1 cellular context compared by ENCODE assay signal in the genomic region with DNA sequence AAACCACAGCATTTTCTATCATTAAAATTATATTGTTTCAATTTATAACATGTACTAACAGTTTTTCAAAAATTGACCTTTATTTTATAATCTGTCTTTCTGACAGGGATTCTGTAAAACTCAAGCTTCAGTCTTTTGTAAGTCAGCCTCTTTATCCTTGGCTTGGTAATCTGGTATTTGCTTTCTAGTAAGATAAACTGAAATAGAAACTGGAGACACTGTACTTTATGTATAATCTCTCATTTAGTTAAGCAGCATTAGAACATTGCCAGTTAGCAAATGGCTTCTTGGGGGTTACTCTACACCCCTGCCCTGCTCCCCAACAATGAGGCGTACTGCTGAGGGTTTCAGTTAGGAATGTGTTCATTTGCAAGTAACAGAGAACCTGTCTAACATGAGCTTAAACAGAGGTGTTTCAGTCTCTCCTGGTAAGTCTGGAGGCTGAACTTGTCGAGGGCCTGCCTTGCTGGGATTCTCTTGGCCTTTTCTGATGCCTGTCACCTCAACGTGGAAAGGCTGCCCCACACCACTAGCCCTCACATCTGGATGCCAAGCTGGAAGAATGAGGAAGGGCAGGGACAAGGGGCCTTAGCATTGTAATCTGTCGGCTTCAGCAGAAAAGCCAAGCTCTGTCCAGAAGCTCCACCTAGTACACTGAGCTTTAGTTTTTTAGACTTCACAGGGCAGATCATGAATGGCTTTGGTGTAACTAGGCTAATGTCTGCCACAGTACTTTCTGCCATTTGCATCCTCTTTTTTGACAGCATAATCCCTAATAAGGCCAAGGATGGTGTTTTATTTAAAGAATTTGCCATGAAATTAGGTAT.
TF ChIP-seq lines count a peak whose summit lies in the region.

No MANE protein-coding gene starts in this region.

TF ChIP-seq in GM23338, 12 proteins besides CTCF, POLR2A, EP300 and RAD21 (continued from another document):
- TF ChIP-seq, protein P1, sequence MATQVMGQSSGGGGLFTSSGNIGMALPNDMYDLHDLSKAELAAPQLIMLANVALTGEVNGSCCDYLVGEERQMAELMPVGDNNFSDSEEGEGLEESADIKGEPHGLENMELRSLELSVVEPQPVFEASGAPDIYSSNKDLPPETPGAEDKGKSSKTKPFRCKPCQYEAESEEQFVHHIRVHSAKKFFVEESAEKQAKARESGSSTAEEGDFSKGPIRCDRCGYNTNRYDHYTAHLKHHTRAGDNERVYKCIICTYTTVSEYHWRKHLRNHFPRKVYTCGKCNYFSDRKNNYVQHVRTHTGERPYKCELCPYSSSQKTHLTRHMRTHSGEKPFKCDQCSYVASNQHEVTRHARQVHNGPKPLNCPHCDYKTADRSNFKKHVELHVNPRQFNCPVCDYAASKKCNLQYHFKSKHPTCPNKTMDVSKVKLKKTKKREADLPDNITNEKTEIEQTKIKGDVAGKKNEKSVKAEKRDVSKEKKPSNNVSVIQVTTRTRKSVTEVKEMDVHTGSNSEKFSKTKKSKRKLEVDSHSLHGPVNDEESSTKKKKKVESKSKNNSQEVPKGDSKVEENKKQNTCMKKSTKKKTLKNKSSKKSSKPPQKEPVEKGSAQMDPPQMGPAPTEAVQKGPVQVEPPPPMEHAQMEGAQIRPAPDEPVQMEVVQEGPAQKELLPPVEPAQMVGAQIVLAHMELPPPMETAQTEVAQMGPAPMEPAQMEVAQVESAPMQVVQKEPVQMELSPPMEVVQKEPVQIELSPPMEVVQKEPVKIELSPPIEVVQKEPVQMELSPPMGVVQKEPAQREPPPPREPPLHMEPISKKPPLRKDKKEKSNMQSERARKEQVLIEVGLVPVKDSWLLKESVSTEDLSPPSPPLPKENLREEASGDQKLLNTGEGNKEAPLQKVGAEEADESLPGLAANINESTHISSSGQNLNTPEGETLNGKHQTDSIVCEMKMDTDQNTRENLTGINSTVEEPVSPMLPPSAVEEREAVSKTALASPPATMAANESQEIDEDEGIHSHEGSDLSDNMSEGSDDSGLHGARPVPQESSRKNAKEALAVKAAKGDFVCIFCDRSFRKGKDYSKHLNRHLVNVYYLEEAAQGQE (IDR thresholded peaks at IDR 0.05; ENCODE audit: unreplicated experiment): no peak
- TF ChIP-seq, protein P2, sequence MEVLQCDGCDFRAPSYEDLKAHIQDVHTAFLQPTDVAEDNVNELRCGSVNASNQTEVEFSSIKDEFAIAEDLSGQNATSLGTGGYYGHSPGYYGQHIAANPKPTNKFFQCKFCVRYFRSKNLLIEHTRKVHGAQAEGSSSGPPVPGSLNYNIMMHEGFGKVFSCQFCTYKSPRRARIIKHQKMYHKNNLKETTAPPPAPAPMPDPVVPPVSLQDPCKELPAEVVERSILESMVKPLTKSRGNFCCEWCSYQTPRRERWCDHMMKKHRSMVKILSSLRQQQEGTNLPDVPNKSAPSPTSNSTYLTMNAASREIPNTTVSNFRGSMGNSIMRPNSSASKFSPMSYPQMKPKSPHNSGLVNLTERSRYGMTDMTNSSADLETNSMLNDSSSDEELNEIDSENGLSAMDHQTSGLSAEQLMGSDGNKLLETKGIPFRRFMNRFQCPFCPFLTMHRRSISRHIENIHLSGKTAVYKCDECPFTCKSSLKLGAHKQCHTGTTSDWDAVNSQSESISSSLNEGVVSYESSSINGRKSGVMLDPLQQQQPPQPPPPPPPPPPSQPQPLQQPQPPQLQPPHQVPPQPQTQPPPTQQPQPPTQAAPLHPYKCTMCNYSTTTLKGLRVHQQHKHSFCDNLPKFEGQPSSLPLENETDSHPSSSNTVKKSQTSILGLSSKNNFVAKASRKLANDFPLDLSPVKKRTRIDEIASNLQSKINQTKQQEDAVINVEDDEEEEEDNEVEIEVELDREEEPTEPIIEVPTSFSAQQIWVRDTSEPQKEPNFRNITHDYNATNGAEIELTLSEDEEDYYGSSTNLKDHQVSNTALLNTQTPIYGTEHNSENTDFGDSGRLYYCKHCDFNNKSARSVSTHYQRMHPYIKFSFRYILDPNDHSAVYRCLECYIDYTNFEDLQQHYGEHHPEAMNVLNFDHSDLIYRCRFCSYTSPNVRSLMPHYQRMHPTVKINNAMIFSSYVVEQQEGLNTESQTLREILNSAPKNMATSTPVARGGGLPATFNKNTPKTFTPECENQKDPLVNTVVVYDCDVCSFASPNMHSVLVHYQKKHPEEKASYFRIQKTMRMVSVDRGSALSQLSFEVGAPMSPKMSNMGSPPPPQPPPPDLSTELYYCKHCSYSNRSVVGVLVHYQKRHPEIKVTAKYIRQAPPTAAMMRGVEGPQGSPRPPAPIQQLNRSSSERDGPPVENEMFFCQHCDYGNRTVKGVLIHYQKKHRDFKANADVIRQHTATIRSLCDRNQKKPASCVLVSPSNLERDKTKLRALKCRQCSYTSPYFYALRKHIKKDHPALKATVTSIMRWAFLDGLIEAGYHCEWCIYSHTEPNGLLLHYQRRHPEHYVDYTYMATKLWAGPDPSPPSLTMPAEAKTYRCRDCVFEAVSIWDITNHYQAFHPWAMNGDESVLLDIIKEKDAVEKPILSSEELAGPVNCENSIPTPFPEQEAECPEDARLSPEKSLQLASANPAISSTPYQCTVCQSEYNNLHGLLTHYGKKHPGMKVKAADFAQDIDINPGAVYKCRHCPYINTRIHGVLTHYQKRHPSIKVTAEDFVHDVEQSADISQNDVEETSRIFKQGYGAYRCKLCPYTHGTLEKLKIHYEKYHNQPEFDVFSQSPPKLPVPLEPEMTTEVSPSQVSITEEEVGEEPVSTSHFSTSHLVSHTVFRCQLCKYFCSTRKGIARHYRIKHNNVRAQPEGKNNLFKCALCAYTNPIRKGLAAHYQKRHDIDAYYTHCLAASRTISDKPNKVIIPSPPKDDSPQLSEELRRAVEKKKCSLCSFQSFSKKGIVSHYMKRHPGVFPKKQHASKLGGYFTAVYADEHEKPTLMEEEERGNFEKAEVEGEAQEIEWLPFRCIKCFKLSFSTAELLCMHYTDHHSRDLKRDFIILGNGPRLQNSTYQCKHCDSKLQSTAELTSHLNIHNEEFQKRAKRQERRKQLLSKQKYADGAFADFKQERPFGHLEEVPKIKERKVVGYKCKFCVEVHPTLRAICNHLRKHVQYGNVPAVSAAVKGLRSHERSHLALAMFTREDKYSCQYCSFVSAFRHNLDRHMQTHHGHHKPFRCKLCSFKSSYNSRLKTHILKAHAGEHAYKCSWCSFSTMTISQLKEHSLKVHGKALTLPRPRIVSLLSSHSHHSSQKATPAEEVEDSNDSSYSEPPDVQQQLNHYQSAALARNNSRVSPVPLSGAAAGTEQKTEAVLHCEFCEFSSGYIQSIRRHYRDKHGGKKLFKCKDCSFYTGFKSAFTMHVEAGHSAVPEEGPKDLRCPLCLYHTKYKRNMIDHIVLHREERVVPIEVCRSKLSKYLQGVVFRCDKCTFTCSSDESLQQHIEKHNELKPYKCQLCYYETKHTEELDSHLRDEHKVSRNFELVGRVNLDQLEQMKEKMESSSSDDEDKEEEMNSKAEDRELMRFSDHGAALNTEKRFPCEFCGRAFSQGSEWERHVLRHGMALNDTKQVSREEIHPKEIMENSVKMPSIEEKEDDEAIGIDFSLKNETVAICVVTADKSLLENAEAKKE (CRISPR knock-in tag; IDR thresholded peaks at IDR 0.05): no peak
- no peak for TF ChIP-seq JUNB (IDR thresholded peaks at IDR 0.05; ENCODE audit: unreplicated experiment)
- TF ChIP-seq CREB1 (CRISPR knock-in tag; IDR thresholded peaks at IDR 0.05; ENCODE audit: low read depth): no peak
